In genomic region chr11:96122601-96123044, GRCh38 we compare ENCODE assay signal across 15 cellular contexts.
A peak's percentile ranks its signal among the peaks of the same experiment; 100 is the strongest.
DNase-seq lines count a peak whose midpoint lies in the region; ATAC-seq, FAIRE-seq and TF ChIP-seq lines count a peak whose summit lies in the region.
"Had no signal": no experiment of that assay in that cellular context is flagged by ENCODE, and none has a peak within 500 bp of the region (broad histone marks: within the 10 kb centered on the region; RNA-seq: fewer than 3 reads in every experiment).

No MANE protein-coding gene starts in this region.

- H3K27me3 ChIP-seq in HepG2 (ENCODE audit: control insufficient read depth in 1 of 2, insufficient read depth in 2 of 2, low read length in 2 of 2) (no peaks in the 10 kb centered on the region), right lobe of liver (no peaks in the 10 kb centered on the region)

- no peaks in the 10 kb centered on the region for H3K9me3 Mint-ChIP-seq in stimulated activated memory B cell treated with anti-CD40 and anti-IgM and Interleukin-4, amounts not matched to agents 10 μg/mL and 1 μg/mL and 100 μg/mL, for 72 hours
- H3K9me3 Mint-ChIP-seq: activated B cell treated with CpG ODN at 0.5 μM for 24 hours; activated T-helper 1 cell treated with anti-CD3 and anti-CD28 coated beads, Interleukin-12 subunit alpha, Interleukin-12 subunit beta, Interleukin-2, Interleukin-4 antibody, amounts not matched to agents 30 ng/mL and 10 ng/mL and 1 ng/mL, durations not matched to agents 14 hours and 24 hours and 36 hours; memory B cell had no signal

- TF ChIP-seq EP300 in HepG2 (IDR thresholded peaks at IDR 0.05; ENCODE audit: low read depth in 2 of 2, low read length in 2 of 2) (no peak), HepG2 (CRISPR knock-in tag; IDR thresholded peaks at IDR 0.05; ENCODE audit: borderline replicate concordance) (no peak)

- in situ Hi-C loops in HepG2 (cut with HindIII; ENCODE audit: extremely low pct_ligation_motif_present, low pct_unique_long_range_greater_than_20kb): no loop called here

- H3K9ac ChIP-seq in HepG2 (ENCODE audit: insufficient read depth, low read depth, low read length): no peak overlapping the region

- intact Hi-C loops in HepG2 (cut with micrococcal nuclease; ENCODE audit: unreplicated experiment) (no loop called here), right lobe of liver (cut with DNase I) (no loop called here), Right ventricle myocardium superior (cut with DNase I) (no loop called here)

- no peaks in the 10 kb centered on the region for H3K27me3 Mint-ChIP-seq in stimulated activated memory B cell treated with anti-CD40 and anti-IgM and Interleukin-4, amounts not matched to agents 10 μg/mL and 1 μg/mL and 100 μg/mL, for 72 hours
- H3K27me3 Mint-ChIP-seq: activated B cell treated with CpG ODN at 0.5 μM for 24 hours, memory B cell had no signal

- ATAC-seq in HepG2: no peak
- no peak for ATAC-seq in right lobe of liver
- peak; percentile 85 for ATAC-seq in SK-N-SH treated with all-trans-retinoic acid at 6 μM for 48 hours
- ATAC-seq in stimulated activated memory B cell treated with anti-CD40 and anti-IgM and Interleukin-4, amounts not matched to agents 10 μg/mL and 1 μg/mL and 100 μg/mL, for 72 hours: no peak
- no peak for ATAC-seq in Right ventricle myocardium superior (ENCODE audit: poor library complexity)
- ATAC-seq: psoas muscle had no signal

- H3K4me1 Mint-ChIP-seq in stimulated activated memory B cell treated with anti-CD40 and anti-IgM and Interleukin-4, amounts not matched to agents 10 μg/mL and 1 μg/mL and 100 μg/mL, for 72 hours: peaks cover 21% of the 10 kb centered on the region

- peaks cover 32% of the 10 kb centered on the region for H3K36me3 Mint-ChIP-seq in stimulated activated memory B cell treated with anti-CD40 and anti-IgM and Interleukin-4, amounts not matched to agents 10 μg/mL and 1 μg/mL and 100 μg/mL, for 72 hours

- H3K27ac Mint-ChIP-seq in stimulated activated memory B cell treated with anti-CD40 and anti-IgM and Interleukin-4, amounts not matched to agents 10 μg/mL and 1 μg/mL and 100 μg/mL, for 72 hours: no peak overlapping the region
- H3K27ac Mint-ChIP-seq: activated B cell treated with CpG ODN at 0.5 μM for 24 hours; activated T-helper 1 cell treated with anti-CD3 and anti-CD28 coated beads, Interleukin-12 subunit alpha, Interleukin-12 subunit beta, Interleukin-2, Interleukin-4 antibody, amounts not matched to agents 30 ng/mL and 10 ng/mL and 1 ng/mL, durations not matched to agents 14 hours and 24 hours and 36 hours; memory B cell had no signal

- TF ChIP-seq CTCF in HepG2 (CRISPR knock-in tag; IDR thresholded peaks at IDR 0.05) (no peak), right lobe of liver (IDR thresholded peaks at IDR 0.05) (no peak), fibroblast of villous mesenchyme (IDR thresholded peaks at IDR 0.05; ENCODE audit: insufficient read depth, low read depth, low read length) (no peak)

- no peak overlapping the region for H2AFZ ChIP-seq in HepG2 (ENCODE audit: low read length)

- no peak overlapping the region for H3K4me3 Mint-ChIP-seq in stimulated activated memory B cell treated with anti-CD40 and anti-IgM and Interleukin-4, amounts not matched to agents 10 μg/mL and 1 μg/mL and 100 μg/mL, for 72 hours
- H3K4me3 Mint-ChIP-seq: activated B cell treated with CpG ODN at 0.5 μM for 24 hours; activated T-helper 1 cell treated with anti-CD3 and anti-CD28 coated beads, Interleukin-12 subunit alpha, Interleukin-12 subunit beta, Interleukin-2, Interleukin-4 antibody, amounts not matched to agents 30 ng/mL and 10 ng/mL and 1 ng/mL, durations not matched to agents 14 hours and 24 hours and 36 hours; memory B cell had no signal

- H3K9me3 ChIP-seq in HepG2 (ENCODE audit: low read length): no peaks in the 10 kb centered on the region
- no peaks in the 10 kb centered on the region for H3K9me3 ChIP-seq in right lobe of liver
- H3K9me3 ChIP-seq: psoas muscle had no signal

- no peak overlapping the region for H3K27ac ChIP-seq in HepG2 (ENCODE audit: extremely low read length, insufficient read depth, low read length)
- H3K27ac ChIP-seq in right lobe of liver: no peak overlapping the region
- H3K27ac ChIP-seq: coronary artery, psoas muscle had no signal

- 94% methylated on average over 2 of the region's 2 CpGs for WGBS in HepG2 (ENCODE audit: low lambda C conversion rate)
- WGBS in right lobe of liver (ENCODE audit: insufficient coverage, low coverage, low lambda C conversion rate, missing lambda C conversion rate): 30% methylated on average over 2 of the region's 2 CpGs

- H3K79me2 ChIP-seq in HepG2 (ENCODE audit: insufficient read depth, low read length): no peaks in the 10 kb centered on the region

- CTCF ChIA-PET in HepG2 (lab: Yijun Ruan, JAX; ENCODE audit: low intra/inter-chr PET ratio, low total read pairs): no interaction called here

- POLR2A ChIA-PET in HepG2 (lab: Yijun Ruan, JAX): no interaction called here

- DNase-seq in HepG2 (ENCODE audit: low spot score) (no peak), right lobe of liver (no peak), fibroblast of villous mesenchyme (ENCODE audit: low read depth) (peak; percentile 36), amygdala (lab: John Stamatoyannopoulos, UW) (no peak), Right ventricle myocardium superior (no peak)
- no peak for DNase-seq in stimulated activated CD4-positive, alpha-beta T cell treated with anti-CD3 and anti-CD28 coated beads, Interleukin-4, amount 100 ng/mL, for 4 hours
- DNase-seq: activated B cell treated with CpG ODN at 0.5 μM for 24 hours, NCI-H345, psoas muscle, SIG-M5 had no signal

- H3K4me3 ChIP-seq in HepG2 (replicated peaks in 1 of 3; ENCODE audit: insufficient read depth in 1 of 3, low read depth in 2 of 3, low read length in 3 of 3) (no peak overlapping the region), right lobe of liver (no peak overlapping the region), fibroblast of villous mesenchyme (ENCODE audit: low read depth, low read length) (no peak overlapping the region)
- H3K4me3 ChIP-seq: coronary artery, psoas muscle had no signal

- no peaks in the 10 kb centered on the region for H4K20me1 ChIP-seq in HepG2 (ENCODE audit: insufficient read depth, low read length)

- peaks cover 32% of the 10 kb centered on the region for H3K4me1 ChIP-seq in HepG2 (ENCODE audit: insufficient read depth, low read length)
- no peaks in the 10 kb centered on the region for H3K4me1 ChIP-seq in right lobe of liver
- H3K4me1 ChIP-seq: psoas muscle had no signal

- H3K4me2 ChIP-seq in HepG2 (ENCODE audit: low read depth, low read length): no peak overlapping the region

- peaks cover 4 to 7% of the 10 kb centered on the region in 2 experiments; a peak in 2 of 5 replicates for H3K36me3 ChIP-seq in HepG2 (replicated peaks in 1 of 2; ENCODE audit: control insufficient read depth in 1 of 2, insufficient read depth in 2 of 2, low read length in 2 of 2)
- H3K36me3 ChIP-seq in right lobe of liver: no peaks in the 10 kb centered on the region

- no peak for TF ChIP-seq RAD21 in HepG2 (CRISPR knock-in tag; IDR thresholded peaks at IDR 0.05)

- FAIRE-seq in HepG2 (lab: Jason Lieb, UNC): no peak

- no peak for TF ChIP-seq POLR2A in HepG2 (IDR thresholded peaks at IDR 0.05; ENCODE audit: insufficient read depth in 1 of 2, low read depth in 2 of 2, low read length in 2 of 2)
- TF ChIP-seq POLR2A in right lobe of liver (IDR thresholded peaks at IDR 0.05): no peak

- BruUV-seq in HepG2 (replicated peaks; lab: Mats Ljungman, UMichigan): no TSS peak

TF ChIP-seq in HepG2, 621 proteins besides CTCF, POLR2A, EP300 and RAD21:
- TF ChIP-seq ZNF629 (CRISPR knock-in tag; conservative IDR thresholded peaks at IDR 0.05): 0 out of 2 replicates have a peak, but pooled peaks have one; percentile 14
- TF ChIP-seq CBFB (CRISPR knock-in tag; IDR thresholded peaks at IDR 0.05): no peak
- TF ChIP-seq ZNF326 (CRISPR knock-in tag; IDR thresholded peaks at IDR 0.05; ENCODE audit: borderline replicate concordance): no peak
TF ChIP-seq in HepG2: peak in this region for 1.

TF ChIP-seq in SK-N-SH treated with all-trans-retinoic acid at 6 μM for 48 hours, 23 proteins besides CTCF, POLR2A, EP300 and RAD21 (continues in another document):
- TF ChIP-seq PPARA (CRISPR knock-in tag; IDR thresholded peaks at IDR 0.05; ENCODE audit: borderline replicate concordance) (no peak), BACH2 (CRISPR knock-in tag; IDR thresholded peaks at IDR 0.05; ENCODE audit: borderline replicate concordance) (no peak), GLIS3 (CRISPR knock-in tag; IDR thresholded peaks at IDR 0.05) (no peak), ZNF565 (CRISPR knock-in tag; conservative IDR thresholded peaks at IDR 0.05; ENCODE audit: low read depth) (no peak), SNAI2 (CRISPR knock-in tag; IDR thresholded peaks at IDR 0.05) (no peak), ZFP3 (CRISPR knock-in tag; IDR thresholded peaks at IDR 0.05) (no peak), ESRRG (CRISPR knock-in tag; IDR thresholded peaks at IDR 0.05) (no peak), PATZ1 (CRISPR knock-in tag; IDR thresholded peaks at IDR 0.05; ENCODE audit: borderline replicate concordance) (no peak)
